Comparison of ENCODE assay signal across 11 cellular contexts in the genomic region with DNA sequence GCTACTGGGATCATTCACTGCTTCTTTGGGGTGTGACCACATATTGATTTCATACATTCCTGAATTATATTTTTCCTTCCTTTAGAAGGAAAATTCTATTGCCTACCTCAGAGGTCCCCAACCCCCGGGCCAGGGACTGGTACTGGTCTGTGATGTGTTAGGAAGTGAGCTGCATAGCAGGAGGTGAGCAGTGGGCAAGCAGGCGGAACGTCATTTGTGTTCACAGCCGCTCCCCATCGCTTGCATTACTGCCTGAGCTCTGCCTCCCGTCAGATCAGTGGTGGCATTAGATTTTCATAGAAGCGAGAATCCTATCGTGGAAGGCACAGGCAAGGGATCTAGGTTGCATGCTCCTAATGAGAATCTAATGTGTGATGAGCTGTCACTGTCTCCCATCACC.
"Had no signal": no experiment of that assay in that cellular context is flagged by ENCODE, and none has a peak within 500 bp of the region (broad histone marks: within the 10 kb centered on the region; RNA-seq: fewer than 3 reads in every experiment).

No MANE protein-coding gene starts in this region.

- H3K4me1 ChIP-seq: adrenal gland, ascending aorta, body of pancreas, breast epithelium had no signal

- H3K9me3 ChIP-seq: adrenal gland, ascending aorta, body of pancreas, breast epithelium had no signal

- H3K4me3 ChIP-seq: adrenal gland, ascending aorta, body of pancreas, breast epithelium, cardiac muscle cell had no signal

- H3K36me3 ChIP-seq: adrenal gland, ascending aorta, brain microvascular endothelial cell, breast epithelium, cardiac muscle cell had no signal

- H3K27ac ChIP-seq: adrenal gland, ascending aorta, body of pancreas, brain microvascular endothelial cell, breast epithelium, cardiac muscle cell had no signal

- ATAC-seq: activated naive CD4-positive, alpha-beta T cell treated with anti-CD3 and anti-CD28 coated beads, Interleukin-2, amount 50 U/mL, for 72 hours; activated naive CD8-positive, alpha-beta T cell treated with anti-CD3 and anti-CD28 coated beads, Interleukin-2, amount 50 U/mL, for 24 hours; activated T-cell treated with anti-CD3 and anti-CD28 coated beads, Interleukin-2, amount 50 U/mL, for 4 hours; activated T-cell treated with anti-CD3 and anti-CD28 coated beads, Interleukin-2, amount 50 U/mL, for 72 hours; activated T-helper 17 cell treated with anti-CD3 and anti-CD28 coated beads, Interleukin-2, amount 50 U/mL, for 72 hours; body of pancreas had no signal
